In the genomic region with DNA sequence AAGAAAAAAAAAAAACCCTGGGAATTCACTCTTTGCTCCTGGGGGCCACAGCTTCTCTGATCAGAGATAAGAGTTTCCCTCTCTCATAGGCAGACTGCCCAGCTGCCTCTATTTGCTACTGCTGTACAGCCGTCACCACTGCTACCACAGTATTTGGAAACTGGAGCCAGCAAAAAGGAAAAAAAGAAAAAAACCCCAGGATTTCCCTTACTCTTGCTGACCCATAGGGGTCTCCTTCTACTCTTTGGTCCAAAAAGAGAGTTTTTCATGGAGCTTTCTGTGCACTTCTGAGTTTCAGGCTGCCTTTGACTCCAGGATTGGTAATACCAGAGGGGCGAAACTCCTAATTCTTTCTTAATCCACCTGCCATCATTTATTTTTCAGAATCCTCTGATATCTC, we compare ENCODE assay signal across 11 cellular contexts.
DNase-seq lines count a peak whose midpoint lies in the region; FAIRE-seq and TF ChIP-seq lines count a peak whose summit lies in the region.
"Had no signal": no experiment of that assay in that cellular context is flagged by ENCODE, and none has a peak within 500 bp of the region (broad histone marks: within the 10 kb centered on the region; RNA-seq: fewer than 3 reads in every experiment).

No MANE protein-coding gene starts in this region.

- no peak overlapping the region for H3K4me3 Mint-ChIP-seq in Calu3 (ENCODE audit: low read depth, unreplicated experiment)
- no peak overlapping the region for H3K4me3 Mint-ChIP-seq in activated T-helper 1 cell treated with anti-CD3 and anti-CD28 coated beads, Interleukin-12 subunit alpha, Interleukin-12 subunit beta, Interleukin-2, Interleukin-4 antibody, amounts not matched to agents 30 ng/mL and 10 ng/mL and 1 ng/mL, durations not matched to agents 14 hours and 24 hours and 36 hours
- H3K4me3 Mint-ChIP-seq: activated B cell treated with CpG ODN at 0.5 μM for 24 hours had no signal

- H3K4me3 ChIP-seq in adipocyte (ENCODE audit: low read length), result no peak overlapping the region
- H3K4me3 ChIP-seq: thoracic aorta had no signal

- no peaks in the 10 kb centered on the region for H3K4me1 Mint-ChIP-seq in Calu3 (ENCODE audit: low read depth, unreplicated experiment)
- no peaks in the 10 kb centered on the region for H3K4me1 Mint-ChIP-seq in activated T-helper 1 cell treated with anti-CD3 and anti-CD28 coated beads, Interleukin-12 subunit alpha, Interleukin-12 subunit beta, Interleukin-2, Interleukin-4 antibody, amounts not matched to agents 30 ng/mL and 10 ng/mL and 1 ng/mL, durations not matched to agents 14 hours and 24 hours and 36 hours (ENCODE audit: low read depth)
- H3K4me1 Mint-ChIP-seq: activated B cell treated with CpG ODN at 0.5 μM for 24 hours had no signal

- no peaks in the 10 kb centered on the region for H3K9me3 Mint-ChIP-seq in Calu3 (ENCODE audit: low read depth, unreplicated experiment)
- H3K9me3 Mint-ChIP-seq in activated T-helper 1 cell treated with anti-CD3 and anti-CD28 coated beads, Interleukin-12 subunit alpha, Interleukin-12 subunit beta, Interleukin-2, Interleukin-4 antibody, amounts not matched to agents 30 ng/mL and 10 ng/mL and 1 ng/mL, durations not matched to agents 14 hours and 24 hours and 36 hours, result no peaks in the 10 kb centered on the region
- H3K9me3 Mint-ChIP-seq: activated B cell treated with CpG ODN at 0.5 μM for 24 hours had no signal

- H3K9me3 ChIP-seq in adipocyte (ENCODE audit: control insufficient read depth, low read length), result no peaks in the 10 kb centered on the region
- H3K9me3 ChIP-seq: thoracic aorta had no signal

- no peak overlapping the region for H3K27ac Mint-ChIP-seq in Calu3 (ENCODE audit: unreplicated experiment)
- H3K27ac Mint-ChIP-seq in activated T-helper 1 cell treated with anti-CD3 and anti-CD28 coated beads, Interleukin-12 subunit alpha, Interleukin-12 subunit beta, Interleukin-2, Interleukin-4 antibody, amounts not matched to agents 30 ng/mL and 10 ng/mL and 1 ng/mL, durations not matched to agents 14 hours and 24 hours and 36 hours, result no peak overlapping the region
- H3K27ac Mint-ChIP-seq: activated B cell treated with CpG ODN at 0.5 μM for 24 hours had no signal

- no peaks in the 10 kb centered on the region for H3K36me3 Mint-ChIP-seq in Calu3 (ENCODE audit: insufficient read depth, unreplicated experiment)
- no peaks in the 10 kb centered on the region for H3K36me3 Mint-ChIP-seq in activated T-helper 1 cell treated with anti-CD3 and anti-CD28 coated beads, Interleukin-12 subunit alpha, Interleukin-12 subunit beta, Interleukin-2, Interleukin-4 antibody, amounts not matched to agents 30 ng/mL and 10 ng/mL and 1 ng/mL, durations not matched to agents 14 hours and 24 hours and 36 hours (ENCODE audit: low read depth)

- DNase-seq in Calu3 (no peak), HTR-8/SVneo (ENCODE audit: insufficient read length, low spot score) (peak; percentile 41), adipocyte (ENCODE audit: low read depth) (peak; percentile 49), lung microvascular endothelial cell (ENCODE audit: low read depth in 2 of 2) (peak; percentile 24 to 25), 8988T (no peak), NCI-H187 (lab: John Stamatoyannopoulos, UW) (no peak)
- DNase-seq in activated T-helper 1 cell treated with anti-CD3 and anti-CD28 coated beads, Interleukin-12 subunit alpha, Interleukin-12 subunit beta, Interleukin-2, Interleukin-4 antibody, amounts not matched to agents 30 ng/mL and 10 ng/mL and 1 ng/mL, durations not matched to agents 14 hours and 24 hours and 36 hours (ENCODE audit: low spot score), result no peak
- DNase-seq in stimulated activated CD4-positive, alpha-beta T cell treated with anti-CD3 and anti-CD28 coated beads, Interleukin-2, amount 100 ng/mL, for 24 hours, result no peak
- DNase-seq: activated B cell treated with CpG ODN at 0.5 μM for 24 hours had no signal

- intact Hi-C loops in Calu3 (cut with micrococcal nuclease; ENCODE audit: unreplicated experiment), result loop anchor here (1.0 kb wide), 1 partner anchor 83 kb away; no protein-coding TSS in a partner anchor
- intact Hi-C loops in activated T-helper 1 cell treated with anti-CD3 and anti-CD28 coated beads, Interleukin-12 subunit alpha, Interleukin-12 subunit beta, Interleukin-2, Interleukin-4 antibody, amounts not matched to agents 30 ng/mL and 10 ng/mL and 1 ng/mL, durations not matched to agents 14 hours and 24 hours and 36 hours (cut with micrococcal nuclease), result no loop called here

- H3K27me3 Mint-ChIP-seq in Calu3 (ENCODE audit: unreplicated experiment), result peaks cover 92% of the 10 kb centered on the region
- H3K27me3 Mint-ChIP-seq in activated T-helper 1 cell treated with anti-CD3 and anti-CD28 coated beads, Interleukin-12 subunit alpha, Interleukin-12 subunit beta, Interleukin-2, Interleukin-4 antibody, amounts not matched to agents 30 ng/mL and 10 ng/mL and 1 ng/mL, durations not matched to agents 14 hours and 24 hours and 36 hours (ENCODE audit: insufficient read depth), result peaks cover 46% of the 10 kb centered on the region

- no peak for FAIRE-seq in HTR-8/SVneo (lab: Jason Lieb, UNC)
- FAIRE-seq: GM12892 had no signal

- H3K9ac ChIP-seq in adipocyte (ENCODE audit: low read length), result no peak overlapping the region

- H3K4me1 ChIP-seq in adipocyte (ENCODE audit: control insufficient read depth, insufficient read depth, low read length), result peaks cover under 1% of the 10 kb centered on the region

- TF ChIP-seq CTCF in Calu3 (IDR thresholded peaks at IDR 0.05; ENCODE audit: unreplicated experiment), result peak; percentile 48

- no TSS peak for BruUV-seq in Calu3 (replicated peaks; lab: Mats Ljungman, UMichigan)

- peaks cover 5% of the 10 kb centered on the region for H3K27me3 ChIP-seq in adipocyte (replicated peaks; ENCODE audit: control insufficient read depth, insufficient read depth, low read length)

- H3K36me3 ChIP-seq in adipocyte (ENCODE audit: control insufficient read depth, insufficient read depth, low read length, severe bottlenecking), result no peaks in the 10 kb centered on the region
- H3K36me3 ChIP-seq: thoracic aorta had no signal

- CTCF ChIA-PET in Calu3 (lab: Charles Lee), result interaction anchor here (0.6 to 1.9 kb wide), 9 partner anchors 13 to 673 kb away, joined by 3 to 6 read pairs (median 4); a partner anchor contains a TSS

Comparison
In these comparisons a context has a peak if more than half of its experiments do, and no peak if none do; other contexts are left out.
1. DNase-seq: peak in HTR-8/SVneo (single experiment), adipocyte (single experiment) and lung microvascular endothelial cell (2 of 2); none in Calu3 (single experiment), 8988T (single experiment), activated T-helper 1 cell treated with anti-CD3 and anti-CD28 coated beads, Interleukin-12 subunit alpha, Interleukin-12 subunit beta, Interleukin-2, Interleukin-4 antibody, amounts not matched to agents 30 ng/mL and 10 ng/mL and 1 ng/mL, durations not matched to agents 14 hours and 24 hours and 36 hours (single experiment), stimulated activated CD4-positive, alpha-beta T cell treated with anti-CD3 and anti-CD28 coated beads, Interleukin-2, amount 100 ng/mL, for 24 hours (0 of 2) and NCI-H187 (0 of 2).